Comparison of ENCODE assay signal across 22 cellular contexts in the genomic region with DNA sequence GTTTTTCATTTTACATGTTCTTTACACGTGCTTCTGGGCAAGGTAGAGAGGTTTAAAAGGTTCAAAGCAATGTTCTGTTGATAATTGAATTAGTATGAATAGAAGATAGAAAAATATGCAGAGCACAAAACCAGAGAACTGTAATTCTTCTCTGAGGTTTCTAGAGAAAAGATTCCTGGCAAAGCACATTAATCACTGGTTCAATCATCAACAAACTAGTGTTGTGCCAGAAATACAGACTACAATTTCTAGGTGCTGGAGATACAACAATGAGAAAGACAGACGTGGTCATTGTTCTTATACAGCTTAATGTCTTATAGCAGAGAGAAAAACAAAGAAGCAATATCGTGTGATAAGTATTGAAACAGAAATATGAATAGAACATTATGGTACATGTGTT. TPM values are rescaled to one million over a fixed set of nuclear protein-coding genes. Genes with fewer than 3 reads are reported as not detected.
DNase-seq lines count a peak whose midpoint lies in the region; ATAC-seq, FAIRE-seq and TF ChIP-seq lines count a peak whose summit lies in the region.
"Had no signal": no experiment of that assay in that cellular context is flagged by ENCODE, and none has a peak within 500 bp of the region (broad histone marks: within the 10 kb centered on the region; RNA-seq: fewer than 3 reads in every experiment).

No MANE protein-coding gene starts in this region.

- H2BK5ac ChIP-seq in neuronal stem cell (ENCODE audit: low read length) = no peak overlapping the region

- no peak overlapping the region for H3K23ac ChIP-seq in neuronal stem cell (ENCODE audit: low read depth, low read length, poor library complexity)

- H4K8ac ChIP-seq in neuronal stem cell (ENCODE audit: low read depth, low read length) = no peak overlapping the region

- H2BK120ac ChIP-seq in neuronal stem cell (ENCODE audit: low read depth, low read length) = no peak overlapping the region

- no peaks in the 10 kb centered on the region for H3K79me1 ChIP-seq in neuronal stem cell (ENCODE audit: low read depth, low read length)

- no peaks in the 10 kb centered on the region for H3K27me3 Mint-ChIP-seq in natural killer cell (ENCODE audit: low read depth in 2 of 2)
- no peaks in the 10 kb centered on the region for H3K27me3 Mint-ChIP-seq in CD4-positive, alpha-beta T cell

- H3K27ac ChIP-seq in angular gyrus (ENCODE audit: low read depth, low read length) (peak overlapping the region; percentile 74), neuronal stem cell (replicated peaks; ENCODE audit: low read length) (no peak overlapping the region)
- H3K27ac ChIP-seq in CD4-positive, alpha-beta T cell (ENCODE audit: low read depth, low read length) = no peak overlapping the region
- H3K27ac ChIP-seq: GM23248, KMS-11 had no signal

- intact Hi-C loops in natural killer cell (cut with micrococcal nuclease) = no loop called here
- intact Hi-C loops in CD4-positive, alpha-beta T cell (cut with DNase I, micrococcal nuclease) = no loop called here

- FAIRE-seq in islet of Langerhans (lab: Jason Lieb, UNC) = peak; percentile 17
- FAIRE-seq: GM12891 had no signal

- no peaks in the 10 kb centered on the region for H3K36me3 Mint-ChIP-seq in natural killer cell
- no peaks in the 10 kb centered on the region for H3K36me3 Mint-ChIP-seq in CD4-positive, alpha-beta T cell (ENCODE audit: low read depth)

- CTCF ChIA-PET in CD4-positive, alpha-beta T cell (lab: Charles Lee) = no interaction called here

- no peak overlapping the region for H3K18ac ChIP-seq in neuronal stem cell (ENCODE audit: low read length)

- DNase-seq in pons (ENCODE audit: low spot score) (peak; percentile 59), natural killer cell (no peak), A172 (ENCODE audit: low spot score) (no peak), neuronal stem cell (ENCODE audit: low spot score) (no peak)
- no peak for DNase-seq in CD4-positive, alpha-beta T cell
- DNase-seq: ACHN; CD8-positive, alpha-beta T cell; GM23248; IMR-90; NCI-H1105; NCI-H146; NCI-H2029; NCI-H2227 treated with DMSO at 0.1 percent for 48 hours; NCI-H510A; SIG-M5; SK-N-SH had no signal

- H3K36me3 ChIP-seq in neuronal stem cell (replicated peaks in 1 of 2; ENCODE audit: control insufficient read depth in 2 of 2, insufficient read depth in 2 of 2, low read length in 2 of 2) = peaks cover 0 to 5% of the 10 kb centered on the region in 2 donors
- H3K36me3 ChIP-seq: HAP-1 had no signal

- peaks cover 23 to 24% of the 10 kb centered on the region in 2 donors for H3K4me1 Mint-ChIP-seq in natural killer cell
- H3K4me1 Mint-ChIP-seq in CD4-positive, alpha-beta T cell (ENCODE audit: low read depth) = peaks cover 24% of the 10 kb centered on the region

- H3K4me3 Mint-ChIP-seq in natural killer cell = no peak overlapping the region
- H3K4me3 Mint-ChIP-seq in CD4-positive, alpha-beta T cell = no peak overlapping the region
- H3K4me3 Mint-ChIP-seq: CD8-positive, alpha-beta T cell had no signal

- H3K4me3 ChIP-seq in neuronal stem cell (ENCODE audit: low read length in 2 of 2) = no peak overlapping the region
- H3K4me3 ChIP-seq: BLaER1 treated with 17β-estradiol and CSF1 and Interleukin-3, amounts not matched to agents 10 nM and 100 nM; GM23248; HAP-1 had no signal

- no peak overlapping the region for H4K91ac ChIP-seq in neuronal stem cell (ENCODE audit: low read depth, low read length, poor library complexity)

- no CpG with 5 or more reads among the region's 3 CpGs for WGBS in neuronal stem cell (ENCODE audit: extremely low coverage in 2 of 2, insufficient read length in 2 of 2, insufficient replicate concordance in 1 of 2), 2 donors

- POLR2A ChIA-PET in CD4-positive, alpha-beta T cell (lab: Charles Lee) = no interaction called here

- no peaks in the 10 kb centered on the region for H3K9me3 Mint-ChIP-seq in natural killer cell
- H3K9me3 Mint-ChIP-seq in CD4-positive, alpha-beta T cell = no peaks in the 10 kb centered on the region

- H3K4me2 ChIP-seq in neuronal stem cell (ENCODE audit: insufficient read depth, low read length, poor library complexity, severe bottlenecking) = no peak overlapping the region
- H3K4me2 ChIP-seq: KMS-11, SK-N-SH had no signal

- no peak overlapping the region for H3K27ac Mint-ChIP-seq in natural killer cell
- H3K27ac Mint-ChIP-seq in CD4-positive, alpha-beta T cell = no peak overlapping the region
- H3K27ac Mint-ChIP-seq: CD8-positive, alpha-beta T cell had no signal

- no peak for TF ChIP-seq CTCF in natural killer cell (IDR thresholded peaks at IDR 0.05)
- no peak for TF ChIP-seq CTCF in CD4-positive, alpha-beta T cell (IDR thresholded peaks at IDR 0.05)

- no peak overlapping the region for H3K9ac ChIP-seq in neuronal stem cell (ENCODE audit: low read depth, low read length, poor library complexity)
- H3K9ac ChIP-seq: BLaER1 treated with 17β-estradiol and CSF1 and Interleukin-3, amounts not matched to agents 10 nM and 100 nM; GM23248; KMS-11; SK-N-SH had no signal

- no peak for ATAC-seq in natural killer cell
- ATAC-seq in CD4-positive, alpha-beta T cell (ENCODE audit: poor library complexity) = no peak
- ATAC-seq: CD8-positive, alpha-beta T cell had no signal

- H2BK12ac ChIP-seq in neuronal stem cell (ENCODE audit: low read length) = no peak overlapping the region

- H3K4me1 ChIP-seq in neuronal stem cell (ENCODE audit: control insufficient read depth in 2 of 2, insufficient read depth in 1 of 2, low read depth in 1 of 2, low read length in 2 of 2) = peaks cover 5 to 42% of the 10 kb centered on the region in 2 donors

- H3K9me3 ChIP-seq in neuronal stem cell (replicated peaks in 1 of 2; ENCODE audit: control insufficient read depth in 2 of 2, insufficient read depth in 1 of 2, low read depth in 1 of 2, low read length in 2 of 2) = no peaks in the 10 kb centered on the region
- no peaks in the 10 kb centered on the region for H3K9me3 ChIP-seq in CD4-positive, alpha-beta T cell (ENCODE audit: control insufficient read depth, low read length)
- H3K9me3 ChIP-seq: HAP-1, SK-N-SH had no signal

- no peak overlapping the region for H2BK15ac ChIP-seq in neuronal stem cell (ENCODE audit: low read length)

- H2AK5ac ChIP-seq in neuronal stem cell (ENCODE audit: low read depth, low read length) = no peak overlapping the region

- H3K4ac ChIP-seq in neuronal stem cell (ENCODE audit: low read length) = no peak overlapping the region

- no peak overlapping the region for H2AFZ ChIP-seq in neuronal stem cell (ENCODE audit: low read length)
- H2AFZ ChIP-seq: GM23248 had no signal

- no peak overlapping the region for H3K14ac ChIP-seq in neuronal stem cell (ENCODE audit: low read length)

- H3K27me3 ChIP-seq in neuronal stem cell (ENCODE audit: control insufficient read depth in 3 of 3, insufficient read depth in 3 of 3, low read depth in 1 of 3, low read length in 3 of 3) = no peaks in the 10 kb centered on the region
- no peaks in the 10 kb centered on the region for H3K27me3 ChIP-seq in CD4-positive, alpha-beta T cell (ENCODE audit: control insufficient read depth, insufficient read depth, low read length)
- H3K27me3 ChIP-seq: BLaER1 treated with 17β-estradiol and CSF1 and Interleukin-3, amounts not matched to agents 10 nM and 100 nM had no signal

RNA-seq across cellular contexts. Expression of gene MEGF9, which starts 25.5 kb away (rescaled TPM):
- 10 to 100 TPM; 17.5 to 25.9 (median 22.3) TPM for total RNA-seq in natural killer cell
- 17.3 and 17.4 TPM in 2 replicates for total RNA-seq in A172 (2014; rRNA removed; shearing (Covaris generic))
- 6.0 TPM for polyA plus RNA-seq in neuronal stem cell (2013, experiment 1 of 2)
- 5.9 TPM for polyA plus RNA-seq in neuronal stem cell (2013, experiment 2 of 2)
- total RNA-seq in CD4-positive, alpha-beta T cell = 1 to 10 TPM; 4.0 to 4.5 TPM
